25 cellular contexts compared by ENCODE assay signal in the genomic region with DNA sequence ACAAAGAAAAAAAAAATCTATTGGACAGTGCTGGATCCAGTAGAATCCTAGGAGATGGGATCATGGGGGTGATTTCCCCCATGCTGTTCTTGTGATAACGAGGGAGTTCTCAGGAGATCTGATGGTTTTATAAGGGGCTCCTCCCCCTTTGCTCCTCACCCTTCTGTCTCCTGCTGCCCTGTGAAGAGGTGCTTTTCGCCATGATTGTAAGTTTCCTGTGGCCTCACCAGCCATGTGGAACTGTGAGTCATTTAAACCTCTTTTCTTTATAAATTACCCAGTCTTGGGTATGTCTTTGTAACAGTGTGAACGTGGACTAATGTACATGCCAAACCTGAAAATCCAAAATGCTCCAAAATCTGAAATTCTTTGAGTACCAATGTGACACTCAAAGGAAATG.
"Had no signal": no experiment of that assay in that cellular context is flagged by ENCODE, and none has a peak within 500 bp of the region (broad histone marks: within the 10 kb centered on the region; RNA-seq: fewer than 3 reads in every experiment).

No MANE protein-coding gene starts in this region.

- H3K4me3 ChIP-seq: MG63, SJSA1, SK-N-MC had no signal

- DNase-seq: KBM-7, MG63, NCI-H1092, NCI-H1105 treated with DMSO at 0.1 percent for 48 hours, NCI-H1417 treated with DMSO at 0.1 percent for 48 hours, NCI-H146, NCI-H1694 treated with DMSO at 0.1 percent for 48 hours, NCI-H1930, NCI-H2081, NCI-H2107, NCI-H2171, NCI-H226, NCI-H446, NCI-H510A, NCI-H524 treated with DMSO at 0.1 percent for 48 hours, NCI-H69, NCI-H774, Right ventricle myocardium superior, RPMI8226, SIG-M5, SW 1271, T-cell had no signal

- H3K4me1 ChIP-seq: SJSA1 had no signal

- FAIRE-seq: RCC 7860 had no signal

- H3K27ac ChIP-seq: SJSA1, SK-N-MC had no signal

- H3K27me3 ChIP-seq: MG63, SJSA1 had no signal

- H3K9me3 ChIP-seq: MG63, SJSA1 had no signal

- ATAC-seq: T-cell had no signal
